ENCODE assay signal across 10 cellular contexts in genomic region chr1:206797534-206798383, GRCh38. TPM values are rescaled to one million over a fixed set of nuclear protein-coding genes. Genes with fewer than 3 reads are reported as not detected.
A peak's percentile ranks its signal among the peaks of the same experiment; 100 is the strongest.
DNase-seq lines count a peak whose midpoint lies in the region; ATAC-seq and TF ChIP-seq lines count a peak whose summit lies in the region.
"Had no signal": no experiment of that assay in that cellular context is flagged by ENCODE, and none has a peak within 500 bp of the region (broad histone marks: within the 10 kb centered on the region; RNA-seq: fewer than 3 reads in every experiment).

No MANE protein-coding gene starts in this region.

- H3K4me3 ChIP-seq in HCT116 (replicated peaks in 1 of 2; ENCODE audit: low read depth in 1 of 2, low read length in 2 of 2) (no peak overlapping the region), WERI-Rb-1 (ENCODE audit: low read depth, low read length) (no peak overlapping the region)

- H3K27me3 ChIP-seq in HCT116 (ENCODE audit: insufficient read depth, low read length) (no peaks in the 10 kb centered on the region), WERI-Rb-1 (ENCODE audit: insufficient read depth, low read depth, severe bottlenecking) (peaks cover 98% of the 10 kb centered on the region)

- H3K4me1 ChIP-seq in HCT116 (ENCODE audit: control insufficient read depth in 1 of 2, insufficient read depth in 2 of 2, low read length in 2 of 2), result no peaks in the 10 kb centered on the region

- no peaks in the 10 kb centered on the region for H3K9me3 ChIP-seq in HCT116 (ENCODE audit: control insufficient read depth in 1 of 2, insufficient read depth in 1 of 2, low read depth in 1 of 2, low read length in 2 of 2)
- peaks cover 4% of the 10 kb centered on the region for H3K9me3 ChIP-seq in WERI-Rb-1 (ENCODE audit: severe bottlenecking)

- DNase-seq in CD1c-positive myeloid dendritic cell (ENCODE audit: extremely low spot score), result peak; percentile 22
- no peak for DNase-seq in HCT116 (ENCODE audit: low read depth, low spot score)
- DNase-seq in WERI-Rb-1, result peak; percentile 69
- DNase-seq in left lobe of liver (ENCODE audit: low spot score), result no peak

- TF ChIP-seq CTCF in HCT116 (IDR thresholded peaks at IDR 0.05 in 2 of 3, conservative IDR thresholded peaks at IDR 0.05 in 1 of 3; ENCODE audit: borderline replicate concordance in 1 of 3, insufficient read depth in 1 of 3, low read depth in 2 of 3, low read length in 2 of 3), result peak; percentile 45 to 93 (median 79); a peak in 5 of 6 replicates
- peak; percentile 99 for TF ChIP-seq CTCF in WERI-Rb-1 (IDR thresholded peaks at IDR 0.05; ENCODE audit: low read depth, low read length)

- ATAC-seq in HCT116, result peak; percentile 97
- ATAC-seq in left lobe of liver, result peak; percentile 38
- ATAC-seq in HG02938 (IDR thresholded peaks at IDR 0.05; ENCODE audit: unreplicated experiment), result no peak
- ATAC-seq in GM21423 (IDR thresholded peaks at IDR 0.05; ENCODE audit: unreplicated experiment), result no peak
- no peak for ATAC-seq in HG02763 (IDR thresholded peaks at IDR 0.05; ENCODE audit: unreplicated experiment)
- no peak for ATAC-seq in GM21528 (IDR thresholded peaks at IDR 0.05; ENCODE audit: low FRiP score, unreplicated experiment)
- ATAC-seq: activated naive CD4-positive, alpha-beta T cell treated with anti-CD3 and anti-CD28 coated beads, Interleukin-2, amount 50 U/mL, for 72 hours had no signal

- RAD21 ChIA-PET in HCT116 (lab: Charles Lee; ENCODE audit: low non-redundant PET in 1 of 2, low total read pairs in 2 of 2, uncharacterized antibody in 2 of 2, unreplicated experiment in 2 of 2), result no interaction called here

- intact Hi-C loops in HCT116 (cut with micrococcal nuclease), result no loop called here

- no peaks in the 10 kb centered on the region for H3K36me3 ChIP-seq in HCT116 (ENCODE audit: control insufficient read depth in 1 of 2, insufficient read depth in 2 of 2, low read length in 2 of 2)
- H3K36me3 ChIP-seq in WERI-Rb-1, result no peaks in the 10 kb centered on the region

- no peaks in the 10 kb centered on the region for H3K9me2 ChIP-seq in HCT116 (ENCODE audit: insufficient read depth)

- TF ChIP-seq POLR2A in HCT116 (IDR thresholded peaks at IDR 0.05; ENCODE audit: borderline replicate concordance, extremely low read depth, insufficient read depth, insufficient read length), result no peak

- H3K27ac ChIP-seq in HCT116 (ENCODE audit: low read depth, low read length), result no peak overlapping the region
- no peak overlapping the region for H3K27ac ChIP-seq in WERI-Rb-1

- H3K79me2 ChIP-seq in HCT116 (ENCODE audit: insufficient read depth, low read length), result no peaks in the 10 kb centered on the region

- H2AFZ ChIP-seq in HCT116 (ENCODE audit: low read depth, low read length, poor library complexity, severe bottlenecking), result no peak overlapping the region

- H3K9ac ChIP-seq in HCT116 (ENCODE audit: low read length), result no peak overlapping the region

- CTCF ChIA-PET in HCT116 (lab: Charles Lee), result interaction anchor here (1.6 to 4.2 kb wide), 3 partner anchors 9 to 115 kb away, joined by 5 to 19 read pairs (median 8); no protein-coding TSS in a partner anchor

- BruUV-seq in HCT116 (replicated peaks; lab: Mats Ljungman, UMichigan), result no TSS peak

- peak; percentile 32 for TF ChIP-seq RAD21 in HCT116 (IDR thresholded peaks at IDR 0.05; ENCODE audit: low read depth)

- POLR2A ChIA-PET in HCT116 (lab: Charles Lee), result no interaction called here

- H3K4me2 ChIP-seq in HCT116 (ENCODE audit: low read length), result no peak overlapping the region

- no peaks in the 10 kb centered on the region for H4K20me1 ChIP-seq in HCT116 (ENCODE audit: insufficient read depth)

TF ChIP-seq in HCT116, 20 proteins besides CTCF, POLR2A, EP300 and RAD21:
- TF ChIP-seq JUND (IDR thresholded peaks at IDR 0.05), result no peak
- no peak for TF ChIP-seq CEBPB (IDR thresholded peaks at IDR 0.05; ENCODE audit: low read depth)
- TF ChIP-seq ATF3 (IDR thresholded peaks at IDR 0.05), result no peak

RNA-seq across cellular contexts. Expression of gene IL10, which starts 25.5 kb away (rescaled TPM):
- total RNA-seq in HCT116 (2021; ENCODE audit: unreplicated experiment), result not detected
- polyA plus RNA-seq in HCT116 (2012), result not detected in 2 replicates
- 0.18 TPM for total RNA-seq in left lobe of liver
- total RNA-seq: pulmonary artery endothelial cell had no signal

RNA-seq across cellular contexts. Expression of gene IL19, which starts 27.2 kb away (rescaled TPM):
- not detected for total RNA-seq in HCT116 (2021; ENCODE audit: unreplicated experiment)
- polyA plus RNA-seq in HCT116 (2012), result not detected in 2 replicates
- total RNA-seq in left lobe of liver, result not detected
- total RNA-seq: activated naive CD4-positive, alpha-beta T cell treated with anti-CD3 and anti-CD28 coated beads, Interleukin-2, amount 50 U/mL, for 72 hours; pulmonary artery endothelial cell had no signal

Comparison
In these comparisons a context has a peak if more than half of its experiments do, and no peak if none do; other contexts are left out.
1. DNase-seq: peak in CD1c-positive myeloid dendritic cell (single experiment) and WERI-Rb-1 (single experiment); none in HCT116 (single experiment) and left lobe of liver (single experiment).
2. ATAC-seq: peak in HCT116 (single experiment) and left lobe of liver (single experiment); none in HG02938 (single experiment), GM21423 (single experiment), HG02763 (single experiment) and GM21528 (single experiment).